ENCODE assay signal across 1 cellular context in genomic region chr6:56521454-56521853, GRCh38.
TF ChIP-seq lines count a peak whose summit lies in the region.

No MANE protein-coding gene starts in this region.

TF ChIP-seq in HepG2, 621 proteins besides CTCF, POLR2A, EP300 and RAD21 (continued from another document and continues in another):
- TF ChIP-seq DZIP1 (CRISPR knock-in tag; IDR thresholded peaks at IDR 0.05) (no peak), KDM5B (CRISPR knock-in tag; IDR thresholded peaks at IDR 0.05; ENCODE audit: borderline replicate concordance) (no peak), ZNF546 (CRISPR knock-in tag; conservative IDR thresholded peaks at IDR 0.05) (no peak), U2AF2 (IDR thresholded peaks at IDR 0.05; ENCODE audit: low read depth, low read length) (no peak), TRIM22 (IDR thresholded peaks at IDR 0.05) (no peak), ZNF12 (CRISPR knock-in tag; IDR thresholded peaks at IDR 0.05) (no peak), SRF (IDR thresholded peaks at IDR 0.05; ENCODE audit: low read depth, low read length) (peak; percentile 93), ZNF44 (CRISPR knock-in tag; IDR thresholded peaks at IDR 0.05) (no peak), ZNF343 (CRISPR knock-in tag; IDR thresholded peaks at IDR 0.05) (no peak), ZNF749 (CRISPR knock-in tag; IDR thresholded peaks at IDR 0.05; ENCODE audit: borderline replicate concordance) (no peak), ZNF777 (CRISPR knock-in tag; IDR thresholded peaks at IDR 0.05) (no peak), GABPB1 (CRISPR knock-in tag; IDR thresholded peaks at IDR 0.05) (no peak), ZNF782 (CRISPR knock-in tag; IDR thresholded peaks at IDR 0.05; ENCODE audit: borderline replicate concordance) (no peak), ZNF362 (CRISPR knock-in tag; IDR thresholded peaks at IDR 0.05; ENCODE audit: borderline replicate concordance) (peak; percentile 94), NFE2L1 (CRISPR knock-in tag; IDR thresholded peaks at IDR 0.05; ENCODE audit: borderline replicate concordance) (no peak), EED (CRISPR knock-in tag; IDR thresholded peaks at IDR 0.05) (no peak), BCLAF1 (IDR thresholded peaks at IDR 0.05) (no peak), DDIT3 (CRISPR knock-in tag; IDR thresholded peaks at IDR 0.05) (no peak; the same call in 1 of the 2 replicates), ZNF563 (CRISPR knock-in tag; IDR thresholded peaks at IDR 0.05) (no peak), ZNF207 (IDR thresholded peaks at IDR 0.05; ENCODE audit: borderline replicate concordance) (no peak), EEA1 (CRISPR knock-in tag; IDR thresholded peaks at IDR 0.05; ENCODE audit: borderline replicate concordance) (no peak), SIN3B (IDR thresholded peaks at IDR 0.05; ENCODE audit: low read length) (no peak), DR1 (CRISPR knock-in tag; IDR thresholded peaks at IDR 0.05) (no peak), SOX6 (IDR thresholded peaks at IDR 0.05) (no peak), SOX6 (CRISPR knock-in tag; IDR thresholded peaks at IDR 0.05) (peak; percentile 16; the same call in 1 of the 2 replicates), BORCS8-MEF2B (CRISPR knock-in tag; IDR thresholded peaks at IDR 0.05) (no peak), ZBTB10 (CRISPR knock-in tag; IDR thresholded peaks at IDR 0.05; ENCODE audit: borderline replicate concordance) (no peak), HOMEZ (CRISPR knock-in tag; IDR thresholded peaks at IDR 0.05; ENCODE audit: low read depth) (peak; percentile 56; the same call in 1 of the 2 replicates), CSRNP2 (CRISPR knock-in tag; conservative IDR thresholded peaks at IDR 0.05; ENCODE audit: low read depth) (no peak), ZC3H4 (CRISPR knock-in tag; IDR thresholded peaks at IDR 0.05; ENCODE audit: borderline replicate concordance) (no peak), REXO4 (CRISPR knock-in tag; IDR thresholded peaks at IDR 0.05; ENCODE audit: borderline replicate concordance) (no peak), BRCA1 (CRISPR knock-in tag; IDR thresholded peaks at IDR 0.05) (no peak), ISL2 (CRISPR knock-in tag; IDR thresholded peaks at IDR 0.05) (peak; percentile 87), KLF16 (CRISPR knock-in tag; IDR thresholded peaks at IDR 0.05) (no peak), E2F2 (CRISPR knock-in tag; IDR thresholded peaks at IDR 0.05; ENCODE audit: borderline replicate concordance) (no peak), HOXA7 (CRISPR knock-in tag; IDR thresholded peaks at IDR 0.05) (no peak), GRHL1 (CRISPR knock-in tag; conservative IDR thresholded peaks at IDR 0.05) (no peak), ZNF512B (CRISPR knock-in tag; IDR thresholded peaks at IDR 0.05; ENCODE audit: borderline replicate concordance) (no peak), ELF4 (CRISPR knock-in tag; IDR thresholded peaks at IDR 0.05; ENCODE audit: borderline replicate concordance) (no peak), ZNF234 (CRISPR knock-in tag; conservative IDR thresholded peaks at IDR 0.05) (no peak)
